In the genomic region with DNA sequence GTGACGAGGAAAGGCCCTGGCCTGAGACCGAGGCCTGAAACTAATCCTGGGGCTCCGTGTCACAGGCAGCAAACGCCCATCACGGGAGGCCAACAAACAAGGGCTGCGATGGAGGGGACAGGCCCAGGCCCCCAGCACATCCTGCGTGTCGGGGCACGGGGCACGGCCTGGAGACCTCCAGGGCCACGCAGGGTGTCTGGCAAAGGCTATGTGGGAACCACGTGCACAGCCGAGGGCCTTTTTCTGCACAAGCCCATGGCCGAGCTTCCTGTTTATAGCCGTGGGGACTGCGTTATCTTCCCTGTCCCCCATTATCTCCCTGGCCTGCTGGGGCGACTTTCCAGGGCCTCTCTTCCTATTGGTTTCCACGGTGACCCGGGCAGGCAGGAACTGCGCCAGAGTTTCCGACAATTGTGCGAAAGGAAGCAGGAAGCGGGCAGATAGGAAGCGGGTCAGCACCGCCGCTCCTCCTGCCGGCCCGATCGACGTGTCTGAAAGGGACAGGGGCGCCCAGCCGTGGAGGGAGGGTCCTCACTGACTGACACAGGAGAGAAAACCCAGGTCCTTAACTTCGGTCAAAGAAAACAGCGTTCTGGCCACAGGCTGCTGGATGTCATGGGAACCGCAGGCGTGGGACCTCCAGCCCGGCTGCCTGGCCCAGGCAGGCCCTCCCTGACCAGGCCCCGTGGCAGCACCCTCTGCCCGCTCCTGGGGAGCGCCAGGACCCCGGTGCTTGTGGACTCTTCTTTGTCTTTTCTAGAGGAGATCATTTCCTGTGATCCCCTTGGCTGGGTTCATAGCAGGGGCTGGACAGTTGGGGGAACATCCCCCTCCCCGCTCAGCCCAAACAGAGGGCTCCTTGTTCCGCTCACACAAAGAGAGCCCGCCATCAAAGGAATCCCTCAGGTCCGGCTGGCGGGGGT, we compare ENCODE assay signal across 1 cellular context.
TF ChIP-seq lines count a peak whose summit lies in the region.

No MANE protein-coding gene starts in this region.

TF ChIP-seq in K562, 482 proteins besides CTCF, POLR2A, EP300 and RAD21 (continued from another document and continues in another):
- TF ChIP-seq, protein P1, sequence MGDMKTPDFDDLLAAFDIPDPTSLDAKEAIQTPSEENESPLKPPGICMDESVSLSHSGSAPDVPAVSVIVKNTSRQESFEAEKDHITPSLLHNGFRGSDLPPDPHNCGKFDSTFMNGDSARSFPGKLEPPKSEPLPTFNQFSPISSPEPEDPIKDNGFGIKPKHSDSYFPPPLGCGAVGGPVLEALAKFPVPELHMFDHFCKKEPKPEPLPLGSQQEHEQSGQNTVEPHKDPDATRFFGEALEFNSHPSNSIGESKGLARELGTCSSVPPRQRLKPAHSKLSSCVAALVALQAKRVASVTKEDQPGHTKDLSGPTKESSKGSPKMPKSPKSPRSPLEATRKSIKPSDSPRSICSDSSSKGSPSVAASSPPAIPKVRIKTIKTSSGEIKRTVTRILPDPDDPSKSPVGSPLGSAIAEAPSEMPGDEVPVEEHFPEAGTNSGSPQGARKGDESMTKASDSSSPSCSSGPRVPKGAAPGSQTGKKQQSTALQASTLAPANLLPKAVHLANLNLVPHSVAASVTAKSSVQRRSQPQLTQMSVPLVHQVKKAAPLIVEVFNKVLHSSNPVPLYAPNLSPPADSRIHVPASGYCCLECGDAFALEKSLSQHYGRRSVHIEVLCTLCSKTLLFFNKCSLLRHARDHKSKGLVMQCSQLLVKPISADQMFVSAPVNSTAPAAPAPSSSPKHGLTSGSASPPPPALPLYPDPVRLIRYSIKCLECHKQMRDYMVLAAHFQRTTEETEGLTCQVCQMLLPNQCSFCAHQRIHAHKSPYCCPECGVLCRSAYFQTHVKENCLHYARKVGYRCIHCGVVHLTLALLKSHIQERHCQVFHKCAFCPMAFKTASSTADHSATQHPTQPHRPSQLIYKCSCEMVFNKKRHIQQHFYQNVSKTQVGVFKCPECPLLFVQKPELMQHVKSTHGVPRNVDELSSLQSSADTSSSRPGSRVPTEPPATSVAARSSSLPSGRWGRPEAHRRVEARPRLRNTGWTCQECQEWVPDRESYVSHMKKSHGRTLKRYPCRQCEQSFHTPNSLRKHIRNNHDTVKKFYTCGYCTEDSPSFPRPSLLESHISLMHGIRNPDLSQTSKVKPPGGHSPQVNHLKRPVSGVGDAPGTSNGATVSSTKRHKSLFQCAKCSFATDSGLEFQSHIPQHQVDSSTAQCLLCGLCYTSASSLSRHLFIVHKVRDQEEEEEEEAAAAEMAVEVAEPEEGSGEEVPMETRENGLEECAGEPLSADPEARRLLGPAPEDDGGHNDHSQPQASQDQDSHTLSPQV (IDR thresholded peaks at IDR 0.05) = peak; percentile 97
- TF ChIP-seq KAT8 (IDR thresholded peaks at IDR 0.05; ENCODE audit: low read depth) (no peak), ESRRB (CRISPR knock-in tag; IDR thresholded peaks at IDR 0.05; ENCODE audit: borderline replicate concordance) (no peak), KDM2B (CRISPR knock-in tag; IDR thresholded peaks at IDR 0.05) (no peak), ZZZ3 (IDR thresholded peaks at IDR 0.05) (no peak), NEUROD1 (IDR thresholded peaks at IDR 0.05; ENCODE audit: borderline replicate concordance, low read depth, low read length, partially characterized antibody) (no peak), CCAR2 (IDR thresholded peaks at IDR 0.05; ENCODE audit: low read depth, low read length) (no peak), CBX8 (IDR thresholded peaks at IDR 0.05; ENCODE audit: borderline replicate concordance, extremely low read depth, low read depth, low read length, poor library complexity, severe bottlenecking) (no peak), CCNT2 (IDR thresholded peaks at IDR 0.05; ENCODE audit: borderline replicate concordance, extremely low read depth, insufficient read length, low read depth, low read length) (no peak), TBP (optimal IDR thresholded peaks at IDR 0.05; ENCODE audit: low read depth, low read length) (no peak), TARDBP (IDR thresholded peaks at IDR 0.05) (no peak), NCOA6 (IDR thresholded peaks at IDR 0.05) (no peak), SRSF7 (optimal IDR thresholded peaks at IDR 0.05; ENCODE audit: low read depth, low read length) (no peak), KDM4B (IDR thresholded peaks at IDR 0.05; ENCODE audit: borderline replicate concordance in 2 of 2, low read depth in 1 of 2) (0 out of 4 replicates have a peak, but pooled peaks of 1 of the 2 experiments have one; percentile 35), SMC3 (conservative IDR thresholded peaks at IDR 0.05; ENCODE audit: insufficient read depth, low read depth, low read length) (no peak), HNRNPK (IDR thresholded peaks at IDR 0.05; ENCODE audit: low read depth, low read length, poor library complexity, severe bottlenecking) (no peak), ZNF282 (CRISPR knock-in tag; IDR thresholded peaks at IDR 0.05) (no peak), STAT5B (CRISPR knock-in tag; IDR thresholded peaks at IDR 0.05) (no peak), KDM1A (IDR thresholded peaks at IDR 0.05) (no peak)
- TF ChIP-seq, protein P2, sequence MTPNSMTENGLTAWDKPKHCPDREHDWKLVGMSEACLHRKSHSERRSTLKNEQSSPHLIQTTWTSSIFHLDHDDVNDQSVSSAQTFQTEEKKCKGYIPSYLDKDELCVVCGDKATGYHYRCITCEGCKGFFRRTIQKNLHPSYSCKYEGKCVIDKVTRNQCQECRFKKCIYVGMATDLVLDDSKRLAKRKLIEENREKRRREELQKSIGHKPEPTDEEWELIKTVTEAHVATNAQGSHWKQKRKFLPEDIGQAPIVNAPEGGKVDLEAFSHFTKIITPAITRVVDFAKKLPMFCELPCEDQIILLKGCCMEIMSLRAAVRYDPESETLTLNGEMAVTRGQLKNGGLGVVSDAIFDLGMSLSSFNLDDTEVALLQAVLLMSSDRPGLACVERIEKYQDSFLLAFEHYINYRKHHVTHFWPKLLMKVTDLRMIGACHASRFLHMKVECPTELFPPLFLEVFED (CRISPR knock-in tag; conservative IDR thresholded peaks at IDR 0.05) = no peak
- TF ChIP-seq, protein P3, sequence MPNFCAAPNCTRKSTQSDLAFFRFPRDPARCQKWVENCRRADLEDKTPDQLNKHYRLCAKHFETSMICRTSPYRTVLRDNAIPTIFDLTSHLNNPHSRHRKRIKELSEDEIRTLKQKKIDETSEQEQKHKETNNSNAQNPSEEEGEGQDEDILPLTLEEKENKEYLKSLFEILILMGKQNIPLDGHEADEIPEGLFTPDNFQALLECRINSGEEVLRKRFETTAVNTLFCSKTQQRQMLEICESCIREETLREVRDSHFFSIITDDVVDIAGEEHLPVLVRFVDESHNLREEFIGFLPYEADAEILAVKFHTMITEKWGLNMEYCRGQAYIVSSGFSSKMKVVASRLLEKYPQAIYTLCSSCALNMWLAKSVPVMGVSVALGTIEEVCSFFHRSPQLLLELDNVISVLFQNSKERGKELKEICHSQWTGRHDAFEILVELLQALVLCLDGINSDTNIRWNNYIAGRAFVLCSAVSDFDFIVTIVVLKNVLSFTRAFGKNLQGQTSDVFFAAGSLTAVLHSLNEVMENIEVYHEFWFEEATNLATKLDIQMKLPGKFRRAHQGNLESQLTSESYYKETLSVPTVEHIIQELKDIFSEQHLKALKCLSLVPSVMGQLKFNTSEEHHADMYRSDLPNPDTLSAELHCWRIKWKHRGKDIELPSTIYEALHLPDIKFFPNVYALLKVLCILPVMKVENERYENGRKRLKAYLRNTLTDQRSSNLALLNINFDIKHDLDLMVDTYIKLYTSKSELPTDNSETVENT (CRISPR knock-in tag; IDR thresholded peaks at IDR 0.05) = no peak
- TF ChIP-seq, protein P4, sequence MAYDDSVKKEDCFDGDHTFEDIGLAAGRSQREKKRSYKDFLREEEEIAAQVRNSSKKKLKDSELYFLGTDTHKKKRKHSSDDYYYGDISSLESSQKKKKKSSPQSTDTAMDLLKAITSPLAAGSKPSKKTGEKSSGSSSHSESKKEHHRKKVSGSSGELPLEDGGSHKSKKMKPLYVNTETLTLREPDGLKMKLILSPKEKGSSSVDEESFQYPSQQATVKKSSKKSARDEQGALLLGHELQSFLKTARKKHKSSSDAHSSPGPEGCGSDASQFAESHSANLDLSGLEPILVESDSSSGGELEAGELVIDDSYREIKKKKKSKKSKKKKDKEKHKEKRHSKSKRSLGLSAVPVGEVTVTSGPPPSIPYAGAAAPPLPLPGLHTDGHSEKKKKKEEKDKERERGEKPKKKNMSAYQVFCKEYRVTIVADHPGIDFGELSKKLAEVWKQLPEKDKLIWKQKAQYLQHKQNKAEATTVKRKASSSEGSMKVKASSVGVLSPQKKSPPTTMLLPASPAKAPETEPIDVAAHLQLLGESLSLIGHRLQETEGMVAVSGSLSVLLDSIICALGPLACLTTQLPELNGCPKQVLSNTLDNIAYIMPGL (CRISPR knock-in tag; IDR thresholded peaks at IDR 0.05) = no peak
- TF ChIP-seq, protein P5, sequence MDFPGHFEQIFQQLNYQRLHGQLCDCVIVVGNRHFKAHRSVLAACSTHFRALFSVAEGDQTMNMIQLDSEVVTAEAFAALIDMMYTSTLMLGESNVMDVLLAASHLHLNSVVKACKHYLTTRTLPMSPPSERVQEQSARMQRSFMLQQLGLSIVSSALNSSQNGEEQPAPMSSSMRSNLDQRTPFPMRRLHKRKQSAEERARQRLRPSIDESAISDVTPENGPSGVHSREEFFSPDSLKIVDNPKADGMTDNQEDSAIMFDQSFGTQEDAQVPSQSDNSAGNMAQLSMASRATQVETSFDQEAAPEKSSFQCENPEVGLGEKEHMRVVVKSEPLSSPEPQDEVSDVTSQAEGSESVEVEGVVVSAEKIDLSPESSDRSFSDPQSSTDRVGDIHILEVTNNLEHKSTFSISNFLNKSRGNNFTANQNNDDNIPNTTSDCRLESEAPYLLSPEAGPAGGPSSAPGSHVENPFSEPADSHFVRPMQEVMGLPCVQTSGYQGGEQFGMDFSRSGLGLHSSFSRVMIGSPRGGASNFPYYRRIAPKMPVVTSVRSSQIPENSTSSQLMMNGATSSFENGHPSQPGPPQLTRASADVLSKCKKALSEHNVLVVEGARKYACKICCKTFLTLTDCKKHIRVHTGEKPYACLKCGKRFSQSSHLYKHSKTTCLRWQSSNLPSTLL (IDR thresholded peaks at IDR 0.05) = no peak
- TF ChIP-seq, protein P6, sequence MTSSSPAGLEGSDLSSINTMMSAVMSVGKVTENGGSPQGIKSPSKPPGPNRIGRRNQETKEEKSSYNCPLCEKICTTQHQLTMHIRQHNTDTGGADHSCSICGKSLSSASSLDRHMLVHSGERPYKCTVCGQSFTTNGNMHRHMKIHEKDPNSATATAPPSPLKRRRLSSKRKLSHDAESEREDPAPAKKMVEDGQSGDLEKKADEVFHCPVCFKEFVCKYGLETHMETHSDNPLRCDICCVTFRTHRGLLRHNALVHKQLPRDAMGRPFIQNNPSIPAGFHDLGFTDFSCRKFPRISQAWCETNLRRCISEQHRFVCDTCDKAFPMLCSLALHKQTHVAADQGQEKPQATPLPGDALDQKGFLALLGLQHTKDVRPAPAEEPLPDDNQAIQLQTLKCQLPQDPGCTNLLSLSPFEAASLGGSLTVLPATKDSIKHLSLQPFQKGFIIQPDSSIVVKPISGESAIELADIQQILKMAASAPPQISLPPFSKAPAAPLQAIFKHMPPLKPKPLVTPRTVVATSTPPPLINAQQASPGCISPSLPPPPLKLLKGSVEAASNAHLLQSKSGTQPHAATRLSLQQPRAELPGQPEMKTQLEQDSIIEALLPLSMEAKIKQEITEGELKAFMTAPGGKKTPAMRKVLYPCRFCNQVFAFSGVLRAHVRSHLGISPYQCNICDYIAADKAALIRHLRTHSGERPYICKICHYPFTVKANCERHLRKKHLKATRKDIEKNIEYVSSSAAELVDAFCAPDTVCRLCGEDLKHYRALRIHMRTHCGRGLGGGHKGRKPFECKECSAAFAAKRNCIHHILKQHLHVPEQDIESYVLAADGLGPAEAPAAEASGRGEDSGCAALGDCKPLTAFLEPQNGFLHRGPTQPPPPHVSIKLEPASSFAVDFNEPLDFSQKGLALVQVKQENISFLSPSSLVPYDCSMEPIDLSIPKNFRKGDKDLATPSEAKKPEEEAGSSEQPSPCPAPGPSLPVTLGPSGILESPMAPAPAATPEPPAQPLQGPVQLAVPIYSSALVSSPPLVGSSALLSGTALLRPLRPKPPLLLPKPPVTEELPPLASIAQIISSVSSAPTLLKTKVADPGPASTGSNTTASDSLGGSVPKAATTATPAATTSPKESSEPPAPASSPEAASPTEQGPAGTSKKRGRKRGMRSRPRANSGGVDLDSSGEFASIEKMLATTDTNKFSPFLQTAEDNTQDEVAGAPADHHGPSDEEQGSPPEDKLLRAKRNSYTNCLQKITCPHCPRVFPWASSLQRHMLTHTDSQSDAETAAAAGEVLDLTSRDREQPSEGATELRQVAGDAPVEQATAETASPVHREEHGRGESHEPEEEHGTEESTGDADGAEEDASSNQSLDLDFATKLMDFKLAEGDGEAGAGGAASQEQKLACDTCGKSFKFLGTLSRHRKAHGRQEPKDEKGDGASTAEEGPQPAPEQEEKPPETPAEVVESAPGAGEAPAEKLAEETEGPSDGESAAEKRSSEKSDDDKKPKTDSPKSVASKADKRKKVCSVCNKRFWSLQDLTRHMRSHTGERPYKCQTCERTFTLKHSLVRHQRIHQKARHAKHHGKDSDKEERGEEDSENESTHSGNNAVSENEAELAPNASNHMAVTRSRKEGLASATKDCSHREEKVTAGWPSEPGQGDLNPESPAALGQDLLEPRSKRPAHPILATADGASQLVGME (CRISPR knock-in tag; IDR thresholded peaks at IDR 0.05) = no peak
- TF ChIP-seq, protein P7, sequence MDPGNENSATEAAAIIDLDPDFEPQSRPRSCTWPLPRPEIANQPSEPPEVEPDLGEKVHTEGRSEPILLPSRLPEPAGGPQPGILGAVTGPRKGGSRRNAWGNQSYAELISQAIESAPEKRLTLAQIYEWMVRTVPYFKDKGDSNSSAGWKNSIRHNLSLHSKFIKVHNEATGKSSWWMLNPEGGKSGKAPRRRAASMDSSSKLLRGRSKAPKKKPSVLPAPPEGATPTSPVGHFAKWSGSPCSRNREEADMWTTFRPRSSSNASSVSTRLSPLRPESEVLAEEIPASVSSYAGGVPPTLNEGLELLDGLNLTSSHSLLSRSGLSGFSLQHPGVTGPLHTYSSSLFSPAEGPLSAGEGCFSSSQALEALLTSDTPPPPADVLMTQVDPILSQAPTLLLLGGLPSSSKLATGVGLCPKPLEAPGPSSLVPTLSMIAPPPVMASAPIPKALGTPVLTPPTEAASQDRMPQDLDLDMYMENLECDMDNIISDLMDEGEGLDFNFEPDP (CRISPR knock-in tag; IDR thresholded peaks at IDR 0.05) = no peak
- TF ChIP-seq, protein P8, sequence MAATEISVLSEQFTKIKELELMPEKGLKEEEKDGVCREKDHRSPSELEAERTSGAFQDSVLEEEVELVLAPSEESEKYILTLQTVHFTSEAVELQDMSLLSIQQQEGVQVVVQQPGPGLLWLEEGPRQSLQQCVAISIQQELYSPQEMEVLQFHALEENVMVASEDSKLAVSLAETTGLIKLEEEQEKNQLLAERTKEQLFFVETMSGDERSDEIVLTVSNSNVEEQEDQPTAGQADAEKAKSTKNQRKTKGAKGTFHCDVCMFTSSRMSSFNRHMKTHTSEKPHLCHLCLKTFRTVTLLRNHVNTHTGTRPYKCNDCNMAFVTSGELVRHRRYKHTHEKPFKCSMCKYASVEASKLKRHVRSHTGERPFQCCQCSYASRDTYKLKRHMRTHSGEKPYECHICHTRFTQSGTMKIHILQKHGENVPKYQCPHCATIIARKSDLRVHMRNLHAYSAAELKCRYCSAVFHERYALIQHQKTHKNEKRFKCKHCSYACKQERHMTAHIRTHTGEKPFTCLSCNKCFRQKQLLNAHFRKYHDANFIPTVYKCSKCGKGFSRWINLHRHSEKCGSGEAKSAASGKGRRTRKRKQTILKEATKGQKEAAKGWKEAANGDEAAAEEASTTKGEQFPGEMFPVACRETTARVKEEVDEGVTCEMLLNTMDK (IDR thresholded peaks at IDR 0.05; ENCODE audit: borderline replicate concordance, insufficient read depth, low read depth, low read length, poor library complexity, severe bottlenecking) = no peak
- TF ChIP-seq, protein P9, sequence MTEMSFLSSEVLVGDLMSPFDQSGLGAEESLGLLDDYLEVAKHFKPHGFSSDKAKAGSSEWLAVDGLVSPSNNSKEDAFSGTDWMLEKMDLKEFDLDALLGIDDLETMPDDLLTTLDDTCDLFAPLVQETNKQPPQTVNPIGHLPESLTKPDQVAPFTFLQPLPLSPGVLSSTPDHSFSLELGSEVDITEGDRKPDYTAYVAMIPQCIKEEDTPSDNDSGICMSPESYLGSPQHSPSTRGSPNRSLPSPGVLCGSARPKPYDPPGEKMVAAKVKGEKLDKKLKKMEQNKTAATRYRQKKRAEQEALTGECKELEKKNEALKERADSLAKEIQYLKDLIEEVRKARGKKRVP (CRISPR knock-in tag; IDR thresholded peaks at IDR 0.05) = no peak
